In genomic region chr2:88658890-88659881, GRCh38 we compare ENCODE assay signal across 7 cellular contexts. TPM values are rescaled to one million over a fixed set of nuclear protein-coding genes. Genes with fewer than 3 reads are reported as not detected.
A peak's percentile ranks its signal among the peaks of the same experiment; 100 is the strongest.
DNase-seq lines count a peak whose midpoint lies in the region; ATAC-seq, FAIRE-seq and TF ChIP-seq lines count a peak whose summit lies in the region.

No MANE protein-coding gene starts in this region.

- no peaks in the 10 kb centered on the region for H3K4me1 ChIP-seq in GM12878 (ENCODE audit: control insufficient read depth, insufficient read depth, low read length)
- peaks cover 24% of the 10 kb centered on the region for H3K4me1 ChIP-seq in keratinocyte (ENCODE audit: control insufficient read depth, extremely low read depth, insufficient read depth, low read length)
- H3K4me1 ChIP-seq in urinary bladder (ENCODE audit: insufficient read depth): no peaks in the 10 kb centered on the region

- SMC1A ChIA-PET in GM12878 (lab: Charles Lee; ENCODE audit: uncharacterized antibody, unreplicated experiment): interaction anchor here (1.1 to 1.9 kb wide), 2 partner anchors 9 to 10 kb away, joined by 5 to 7 read pairs (median 5); no protein-coding TSS in a partner anchor

- H3K36me3 Mint-ChIP-seq in activated CD4-positive, alpha-beta memory T cell treated with anti-CD3 and anti-CD28 coated beads for 36 hours: no peaks in the 10 kb centered on the region

- no peaks in the 10 kb centered on the region for H4K20me1 ChIP-seq in GM12878 (ENCODE audit: control insufficient read depth, insufficient read depth)
- no peaks in the 10 kb centered on the region for H4K20me1 ChIP-seq in keratinocyte (ENCODE audit: control insufficient read depth, extremely low read depth, insufficient read depth, low read length)

- H3K36me3 ChIP-seq in GM12878 (ENCODE audit: control insufficient read depth in 2 of 2, insufficient read depth in 2 of 2, low read length in 1 of 2) (no peaks in the 10 kb centered on the region), keratinocyte (ENCODE audit: control insufficient read depth in 2 of 2, extremely low read depth in 1 of 2, insufficient read depth in 2 of 2, low read length in 2 of 2) (no peaks in the 10 kb centered on the region), urinary bladder (ENCODE audit: insufficient read depth) (no peaks in the 10 kb centered on the region)

- POLR2A ChIA-PET in GM12878 (lab: Charles Lee): no interaction called here
- POLR2A ChIA-PET in activated CD4-positive, alpha-beta memory T cell treated with anti-CD3 and anti-CD28 coated beads for 36 hours (lab: Charles Lee): no interaction called here

- H3K9me3 ChIP-seq in GM12878 (replicated peaks; ENCODE audit: control insufficient read depth, insufficient read depth, low read length): no peaks in the 10 kb centered on the region
- no peaks in the 10 kb centered on the region for H3K9me3 ChIP-seq in keratinocyte (ENCODE audit: control insufficient read depth, low read depth, low read length)

- no peak for TF ChIP-seq CTCF in GM12878 (IDR thresholded peaks at IDR 0.05 in 2 of 3, conservative IDR thresholded peaks at IDR 0.05 in 1 of 3; ENCODE audit: control insufficient read depth in 2 of 3, extremely low read depth in 1 of 3, insufficient read depth in 1 of 3, low read depth in 3 of 3, low read length in 3 of 3)
- no peak for TF ChIP-seq CTCF in keratinocyte (optimal IDR thresholded peaks at IDR 0.05 in 1 of 3, IDR thresholded peaks at IDR 0.05 in 1 of 3, conservative IDR thresholded peaks at IDR 0.05 in 1 of 3; ENCODE audit: extremely low read depth in 1 of 3, insufficient read depth in 2 of 3, low read length in 3 of 3)

- H3K9ac ChIP-seq in GM12878 (ENCODE audit: control insufficient read depth, insufficient read depth, low read length): no peak overlapping the region
- peak overlapping the region; percentile 35 for H3K9ac ChIP-seq in keratinocyte (ENCODE audit: control insufficient read depth, extremely low read depth, insufficient read depth, low read length)

- intact Hi-C loops in GM12878 (cut with micrococcal nuclease; ENCODE audit: unreplicated experiment): no loop called here
- intact Hi-C loops in activated CD4-positive, alpha-beta memory T cell treated with anti-CD3 and anti-CD28 coated beads for 36 hours (cut with micrococcal nuclease): no loop called here

- TF ChIP-seq POLR2A in GM12878 (IDR thresholded peaks at IDR 0.05; ENCODE audit: low read depth, low read length): no peak

- TF ChIP-seq RAD21 in GM12878 (IDR thresholded peaks at IDR 0.05; ENCODE audit: insufficient read depth, low read depth, low read length): no peak

- H3K9me1 ChIP-seq in keratinocyte (ENCODE audit: control insufficient read depth, extremely low read depth, insufficient read depth, low read length): no peaks in the 10 kb centered on the region

- no peaks in the 10 kb centered on the region for H3K27me3 ChIP-seq in GM12878 (replicated peaks in 1 of 2; ENCODE audit: control insufficient read depth in 2 of 2, insufficient read depth in 2 of 2, low read length in 1 of 2)
- no peaks in the 10 kb centered on the region for H3K27me3 ChIP-seq in keratinocyte (ENCODE audit: control insufficient read depth, extremely low read depth, insufficient read depth, low read length)

- no peak for ATAC-seq in GM12878
- ATAC-seq in HG03342 (IDR thresholded peaks at IDR 0.05; ENCODE audit: unreplicated experiment): no peak

- H3K27ac ChIP-seq in GM12878 (ENCODE audit: control insufficient read depth, insufficient read depth) (no peak overlapping the region), keratinocyte (ENCODE audit: control insufficient read depth, insufficient read depth, low read length) (peak overlapping the region; percentile 56), urinary bladder (ENCODE audit: low read depth) (peak overlapping the region; percentile 68)

- no peaks in the 10 kb centered on the region for H3K9me3 Mint-ChIP-seq in activated CD4-positive, alpha-beta memory T cell treated with anti-CD3 and anti-CD28 coated beads for 36 hours

- H3K79me2 ChIP-seq in GM12878 (ENCODE audit: control insufficient read depth, insufficient read depth, low read length) (no peaks in the 10 kb centered on the region), keratinocyte (ENCODE audit: control insufficient read depth, insufficient read depth, low read length) (no peaks in the 10 kb centered on the region)

- 73% methylated on average over 8 of the region's 8 CpGs for WGBS in GM12878 (ENCODE audit: insufficient coverage, insufficient replicate concordance, low lambda C conversion rate, missing lambda C conversion rate)
- 46% methylated on average over 8 of the region's 8 CpGs for WGBS in urinary bladder

- dilution Hi-C loops in keratinocyte (cut with MboI; ENCODE audit: extremely low pct_ligation_motif_present, low sequenced_read_pairs): no loop called here

- in situ Hi-C loops in GM12878 (cut with MboI) (loop anchor here (25.0 kb wide), 1 partner anchor 597 kb away; the partner anchor contains the start of genes KRCC1 and SMYD1), ACHN (cut with HindIII; ENCODE audit: low pct_ligation_motif_present, low pct_unique_long_range_greater_than_20kb, low sequenced_read_pairs) (no loop called here)

- H3K27me3 Mint-ChIP-seq in activated CD4-positive, alpha-beta memory T cell treated with anti-CD3 and anti-CD28 coated beads for 36 hours: no peaks in the 10 kb centered on the region

- no peak overlapping the region for H3K4me3 Mint-ChIP-seq in activated CD4-positive, alpha-beta memory T cell treated with anti-CD3 and anti-CD28 coated beads for 36 hours

- H2AFZ ChIP-seq in GM12878 (ENCODE audit: control insufficient read depth, low read depth, low read length): no peak overlapping the region
- peak overlapping the region; percentile 71 for H2AFZ ChIP-seq in keratinocyte (ENCODE audit: control insufficient read depth, low read length)

- peak; percentile 13 for FAIRE-seq in GM12878 (lab: Jason Lieb, UNC)
- FAIRE-seq in keratinocyte (lab: Jason Lieb, UNC): peak; percentile 75

- H3K4me3 ChIP-seq in GM12878 (no peak overlapping the region), keratinocyte (ENCODE audit: control insufficient read depth in 2 of 3, extremely low read depth in 1 of 3, insufficient read depth in 2 of 3, low read depth in 1 of 3, low read length in 3 of 3) (peak overlapping the region in 1 of 3 experiments; percentile 39), urinary bladder (ENCODE audit: low read depth, low read length) (no peak overlapping the region)

- DNase-seq in LoVo (ENCODE audit: low spot score) (peak; percentile 42), GM12878 (ENCODE audit: low read depth, low spot score) (no peak), keratinocyte (ENCODE audit: low read depth, low spot score) (peak; percentile 55), ACHN (no peak)
- no peak for DNase-seq in activated CD4-positive, alpha-beta memory T cell treated with anti-CD3 and anti-CD28 coated beads for 36 hours

- TF ChIP-seq EP300 in GM12878 (IDR thresholded peaks at IDR 0.05; ENCODE audit: borderline replicate concordance in 1 of 2, control insufficient read depth in 1 of 2, low read depth in 2 of 2, low read length in 2 of 2): no peak

- no peak overlapping the region for H3K27ac Mint-ChIP-seq in activated CD4-positive, alpha-beta memory T cell treated with anti-CD3 and anti-CD28 coated beads for 36 hours

- no TSS peak for BruUV-seq in GM12878 (replicated peaks; lab: Mats Ljungman, UMichigan)

- CTCF ChIA-PET in GM12878 (lab: Yijun Ruan, JAX): interaction anchor here (0.6 to 4.0 kb wide), 4 partner anchors 10 to 63 kb away, joined by 3 to 33 read pairs (median 16); no protein-coding TSS in a partner anchor
- CTCF ChIA-PET in activated CD4-positive, alpha-beta memory T cell treated with anti-CD3 and anti-CD28 coated beads for 36 hours (lab: Charles Lee): interaction anchor here (1.1 to 1.5 kb wide), 2 partner anchors 13 kb away, joined by 5 to 6 read pairs; no protein-coding TSS in a partner anchor

- no peaks in the 10 kb centered on the region for H3K4me1 Mint-ChIP-seq in activated CD4-positive, alpha-beta memory T cell treated with anti-CD3 and anti-CD28 coated beads for 36 hours (ENCODE audit: low read depth)

- H3K4me2 ChIP-seq in GM12878 (ENCODE audit: control insufficient read depth, insufficient read depth) (no peak overlapping the region), keratinocyte (ENCODE audit: control insufficient read depth, extremely low read depth, insufficient read depth, low read depth, low read length) (peak overlapping the region; percentile 78)

- RAD21 ChIA-PET in GM12878 (lab: Charles Lee; ENCODE audit: unreplicated experiment): no interaction called here

RNA-seq across cellular contexts. Expression of gene EIF2AK3, which starts 31.9 kb away (rescaled TPM):
- 163 and 165 TPM in 2 replicates for total RNA-seq in GM12878 (2013; cell fraction: nucleolus; rRNA removed)
- 28.9 and 33.4 TPM in 2 replicates for total RNA-seq in GM12878 (2014; rRNA removed)
- 41.4 and 44.7 TPM in 2 replicates for total RNA-seq in GM12878 (2014; rRNA removed; fragmentation: Illumina TruSeq; extraction: Trizol)
- total RNA-seq in GM12878 (2021): 23.6 and 24.8 TPM in 2 replicates
- polyA plus RNA-seq in GM12878 (2011; ENCODE audit: low read depth): 46.5 TPM
- 26.0 and 33.4 TPM in 2 replicates for polyA plus RNA-seq in GM12878 (2011; rRNA removed)
- 9.8 and 13.2 TPM in 2 replicates for polyA plus RNA-seq in GM12878 (2011; cell fraction: cytosol; rRNA removed)
- 13.3 and 14.2 TPM in 2 replicates for polyA plus RNA-seq in GM12878 (2011; cell fraction: nucleus; rRNA removed)
- 33.3 and 35.1 TPM in 2 replicates for polyA plus RNA-seq in GM12878 (2012)
- polyA plus RNA-seq in GM12878 (2014; fragmentation: Illumina TruSeq; extraction: Trizol): 34.7 and 47.0 TPM in 2 replicates
- polyA plus RNA-seq in GM12878 (2014; fragmentation: Nextera tagmentation; extraction: Ambion mirVana): 1 to 10 TPM; 5.0 to 8.2 TPM
- 17.8 and 19.1 TPM in 2 replicates for polyA plus RNA-seq in GM12878 (2014; rRNA removed)
- polyA plus RNA-seq in GM12878 (2016; fragmentation: Nextera tagmentation; extraction: Ambion mirVana): 10 to 100 TPM; 20.2 to 21.2 TPM
- polyA minus RNA-seq in GM12878 (2011; rRNA and poly(A)+ RNA removed): 18.5 and 36.6 TPM in 2 replicates
- 12.2 and 12.5 TPM in 2 replicates for polyA minus RNA-seq in GM12878 (2011; cell fraction: cytosol; rRNA and poly(A)+ RNA removed)
- polyA minus RNA-seq in GM12878 (2011; cell fraction: nucleus; rRNA and poly(A)+ RNA removed): 16.7 and 20.5 TPM in 2 replicates
- 7.6 to 10.9 TPM (median 7.9 TPM) in 3 replicates for polyA plus RNA-seq in keratinocyte
- polyA plus RNA-seq in keratinocyte (2011; ENCODE audit: low read depth): 19.0 TPM
- 3.2 and 6.1 TPM in 2 replicates for polyA plus RNA-seq in keratinocyte (2011; cell fraction: cytosol; rRNA removed)
- polyA plus RNA-seq in keratinocyte (2011; cell fraction: nucleus; rRNA removed): 21.4 and 23.0 TPM in 2 replicates
- 7.3 and 9.8 TPM in 2 replicates for polyA plus RNA-seq in keratinocyte (2012; ENCODE audit: low replicate concordance)
- 4.4 to 28.7 TPM (median 8.4 TPM) in 3 replicates for polyA minus RNA-seq in keratinocyte
- polyA minus RNA-seq in keratinocyte (2011; cell fraction: cytosol; rRNA and poly(A)+ RNA removed): 6.7 TPM
- 17.5 and 33.3 TPM in 2 replicates for polyA minus RNA-seq in keratinocyte (2011; cell fraction: nucleus; rRNA and poly(A)+ RNA removed)
- 64.5 TPM for total RNA-seq in urinary bladder
- polyA plus RNA-seq in urinary bladder: 12.5 TPM
- 10 to 100 TPM; 14.2 to 15.5 TPM for total RNA-seq in activated CD4-positive, alpha-beta memory T cell treated with anti-CD3 and anti-CD28 coated beads for 36 hours

RNA-seq across cellular contexts. Expression of gene RPIA, which starts 32.3 kb away (rescaled TPM):
- 7.2 and 9.6 TPM in 2 replicates for total RNA-seq in GM12878 (2013; cell fraction: nucleolus; rRNA removed)
- total RNA-seq in GM12878 (2014; rRNA removed) (7.1 and 8.2 TPM in 2 replicates), GM12878 (2014; rRNA removed; fragmentation: Illumina TruSeq; extraction: Trizol) (21.6 and 22.0 TPM in 2 replicates), GM12878 (2021) (42.0 and 44.2 TPM in 2 replicates), urinary bladder (13.7 TPM)
- 12.9 TPM for polyA plus RNA-seq in GM12878 (2011; ENCODE audit: low read depth)
- polyA plus RNA-seq in GM12878 (2011; rRNA removed) (41.6 and 41.9 TPM in 2 replicates), GM12878 (2014; fragmentation: Illumina TruSeq; extraction: Trizol) (41.7 and 51.0 TPM in 2 replicates), GM12878 (2014; fragmentation: Nextera tagmentation; extraction: Ambion mirVana) (10 to 100 TPM in 1 of 2 experiments, 1 to 10 TPM in 1; 9.4 to 17.7 TPM), GM12878 (2014; rRNA removed) (39.8 and 43.6 TPM in 2 replicates), GM12878 (2016; fragmentation: Nextera tagmentation; extraction: Ambion mirVana) (10 to 100 TPM; 56.1 to 58.1 TPM), keratinocyte (6.6 to 11.4 TPM (median 7.1 TPM) in 3 replicates), urinary bladder (13.7 TPM)
- 27.3 and 31.3 TPM in 2 replicates for polyA plus RNA-seq in GM12878 (2011; cell fraction: cytosol; rRNA removed)
- polyA plus RNA-seq in GM12878 (2011; cell fraction: nucleus; rRNA removed): 18.1 and 19.0 TPM in 2 replicates
- 21.6 and 25.1 TPM in 2 replicates for polyA plus RNA-seq in GM12878 (2012)
- polyA minus RNA-seq in GM12878 (2011; rRNA and poly(A)+ RNA removed): 27.9 and 28.3 TPM in 2 replicates
- polyA minus RNA-seq in GM12878 (2011; cell fraction: cytosol; rRNA and poly(A)+ RNA removed): 9.5 and 10.7 TPM in 2 replicates
- 6.6 and 10.1 TPM in 2 replicates for polyA minus RNA-seq in GM12878 (2011; cell fraction: nucleus; rRNA and poly(A)+ RNA removed)
- polyA plus RNA-seq in keratinocyte (2011; ENCODE audit: low read depth): 4.2 TPM
- 6.8 and 7.8 TPM in 2 replicates for polyA plus RNA-seq in keratinocyte (2011; cell fraction: cytosol; rRNA removed)
- polyA plus RNA-seq in keratinocyte (2011; cell fraction: nucleus; rRNA removed): 5.2 and 7.2 TPM in 2 replicates
- 8.6 and 10.3 TPM in 2 replicates for polyA plus RNA-seq in keratinocyte (2012; ENCODE audit: low replicate concordance)
- 3.7 to 9.5 TPM (median 6.8 TPM) in 3 replicates for polyA minus RNA-seq in keratinocyte
- polyA minus RNA-seq in keratinocyte (2011; cell fraction: cytosol; rRNA and poly(A)+ RNA removed): 4.8 TPM
- polyA minus RNA-seq in keratinocyte (2011; cell fraction: nucleus; rRNA and poly(A)+ RNA removed): 2.3 and 3.3 TPM in 2 replicates
- 10 to 100 TPM; 50.7 to 52.7 TPM for total RNA-seq in activated CD4-positive, alpha-beta memory T cell treated with anti-CD3 and anti-CD28 coated beads for 36 hours

Comparison
In these comparisons a context has a peak if more than half of its experiments do, and no peak if none do; other contexts are left out.
1. DNase-seq: peak in LoVo (single experiment) and keratinocyte (single experiment); none in GM12878 (single experiment), ACHN (single experiment) and activated CD4-positive, alpha-beta memory T cell treated with anti-CD3 and anti-CD28 coated beads for 36 hours (single experiment).